Comparison of ENCODE assay signal across 8 cellular contexts in the genomic region with DNA sequence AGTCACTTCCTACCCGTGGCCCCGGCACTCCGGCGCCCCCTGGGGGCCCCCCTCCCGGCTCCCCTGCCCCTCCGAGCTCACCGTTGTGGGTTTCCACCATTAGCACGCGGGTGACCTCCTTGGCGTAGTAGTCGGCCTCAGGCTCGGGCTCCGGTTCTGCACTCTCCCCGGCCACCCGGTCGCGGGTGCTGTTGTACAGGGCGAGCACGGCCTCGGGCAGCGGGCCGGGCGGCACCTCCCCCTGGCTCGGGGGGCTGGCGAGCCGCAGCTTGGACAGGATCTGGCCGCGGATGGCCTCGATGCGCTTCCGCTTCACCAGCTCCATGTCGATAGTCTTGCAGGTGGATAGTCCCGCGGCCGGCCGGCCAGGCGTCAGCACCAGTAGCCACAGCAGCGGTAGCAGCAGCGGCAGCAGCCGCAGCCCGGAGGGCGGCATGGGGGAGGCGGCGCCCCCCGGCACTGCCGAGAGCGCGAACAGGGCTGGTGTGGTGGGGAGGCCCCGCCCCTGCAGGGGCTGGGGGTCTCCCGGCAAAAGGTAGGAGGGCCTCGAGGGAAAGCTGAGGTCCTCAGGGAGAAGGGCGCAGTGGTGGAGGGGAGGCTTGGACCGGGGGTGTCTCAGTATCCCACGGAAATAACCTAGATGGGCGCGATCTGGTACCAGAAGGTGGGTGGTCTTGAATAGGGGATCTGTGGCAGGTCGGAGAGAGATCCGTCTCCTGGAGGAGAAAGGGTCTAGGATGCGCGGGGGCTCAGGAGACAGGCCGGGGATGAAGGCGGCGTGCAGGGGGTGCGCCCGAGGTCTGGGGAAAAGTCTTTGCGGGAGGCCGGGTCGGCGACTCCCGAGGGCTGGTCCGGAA. TPM values are rescaled to one million over a fixed set of nuclear protein-coding genes. Genes with fewer than 3 reads are reported as not detected.
A peak's percentile ranks its signal among the peaks of the same experiment; 100 is the strongest.
DNase-seq lines count a peak whose midpoint lies in the region; ATAC-seq and TF ChIP-seq lines count a peak whose summit lies in the region.

No MANE protein-coding gene starts in this region.

- no peaks in the 10 kb centered on the region for H3K9me3 ChIP-seq in ES-I3 (ENCODE audit: control insufficient read depth, insufficient read depth, low read length)

- peak; percentile 55 for DNase-seq in KG1 (lab: John Stamatoyannopoulos, UW)
- peak; percentile 76 for DNase-seq in central memory CD4-positive, alpha-beta T cell
- peak in 1 of 2 donors; percentile 78 for DNase-seq in left colon
- DNase-seq in stimulated activated CD4-positive, alpha-beta T cell treated with anti-CD3 and anti-CD28 coated beads, Interleukin-4, amount 100 ng/mL, for 1 hour, result peak; percentile 83

- H3K4me3 ChIP-seq in WI38 (ENCODE audit: low read depth, low read length), result peak overlapping the region; percentile 92

- TF ChIP-seq CTCF in WI38 (IDR thresholded peaks at IDR 0.05; ENCODE audit: low read depth, low read length), result peak; percentile 35; the same call in 1 of the 2 replicates

- ATAC-seq in left colon, result peak; percentile 27
- no peak for ATAC-seq in HG03378 (IDR thresholded peaks at IDR 0.05; ENCODE audit: unreplicated experiment)
- ATAC-seq in HG03025 (IDR thresholded peaks at IDR 0.05; ENCODE audit: low FRiP score, unreplicated experiment), result no peak

- H3K4me1 ChIP-seq in ES-I3 (ENCODE audit: insufficient read depth, low read length), result peaks cover 9% of the 10 kb centered on the region; the same call in 1 of the 2 replicates

- intact Hi-C loops in left colon (cut with DNase I, micrococcal nuclease), result no loop called here

- H3K36me3 ChIP-seq in ES-I3 (ENCODE audit: insufficient read depth, low read length), result no peaks in the 10 kb centered on the region

- H3K9ac ChIP-seq in ES-I3 (ENCODE audit: low read depth, low read length), result peak overlapping the region; percentile 61

RNA-seq across cellular contexts. Expression of gene TGFB1, which starts 0.9 kb away (rescaled TPM):
- total RNA-seq in left colon, result 10 to 100 TPM in 1 of 2 donors, 1 to 10 TPM in 1; 7.4 to 14.7 TPM

RNA-seq across cellular contexts. Expression of gene B9D2, which starts 11.1 kb away (rescaled TPM):
- 1 to 10 TPM; 6.2 to 8.6 TPM for total RNA-seq in left colon

RNA-seq across cellular contexts. Expression of gene TMEM91, which starts 23.5 kb away (rescaled TPM):
- total RNA-seq in left colon, result 1 to 10 TPM; 2.8 to 4.9 TPM

RNA-seq across cellular contexts. Expression of gene CCDC97, which starts 42.9 kb away (rescaled TPM):
- total RNA-seq in left colon, result 10 to 100 TPM; 24.1 to 26.3 TPM

RNA-seq across cellular contexts. Expression of gene EXOSC5, which starts 44.3 kb away (rescaled TPM):
- total RNA-seq in left colon, result 10 to 100 TPM; 11.8 to 12.7 TPM
